8 cellular contexts compared by ENCODE assay signal in genomic region chr12:51421266-51421884, GRCh38. TPM values are rescaled to one million over a fixed set of nuclear protein-coding genes. Genes with fewer than 3 reads are reported as not detected.
DNase-seq lines count a peak whose midpoint lies in the region; ATAC-seq and TF ChIP-seq lines count a peak whose summit lies in the region.

No MANE protein-coding gene starts in this region.

- no peaks in the 10 kb centered on the region for H3K9me3 Mint-ChIP-seq in Caco-2 (ENCODE audit: unreplicated experiment)

- H3K27ac Mint-ChIP-seq in Caco-2 (ENCODE audit: unreplicated experiment), result no peak overlapping the region

- ATAC-seq in GM21360 (IDR thresholded peaks at IDR 0.05; ENCODE audit: unreplicated experiment), result no peak

- TF ChIP-seq CTCF in Caco-2 (IDR thresholded peaks at IDR 0.05; ENCODE audit: insufficient read depth in 1 of 2, low read depth in 1 of 2, low read length in 1 of 2, severe bottlenecking in 1 of 2, unreplicated experiment in 1 of 2), result peak; percentile 88 to 89
- TF ChIP-seq CTCF in HL-60 (IDR thresholded peaks at IDR 0.05; ENCODE audit: insufficient read depth, low read length), result peak; percentile 61
- TF ChIP-seq CTCF in fibroblast of pulmonary artery (IDR thresholded peaks at IDR 0.05; ENCODE audit: low read length, missing control alignments), result peak; percentile 74
- TF ChIP-seq CTCF in suprapubic skin (IDR thresholded peaks at IDR 0.05), result peak in 1 of 2 donors; percentile 55

- POLR2A ChIA-PET in Caco-2 (lab: Charles Lee), result interaction anchor here (0.6 kb wide), 1 partner anchor 57 kb away, joined by 3 read pairs; no protein-coding TSS in a partner anchor

- BruUV-seq in Caco-2 (replicated peaks; lab: Mats Ljungman, UMichigan), result no TSS peak

- H3K4me1 ChIP-seq in Caco-2 (peaks cover 36% of the 10 kb centered on the region), suprapubic skin (peaks cover 8% of the 10 kb centered on the region)

- H3K4me1 Mint-ChIP-seq in Caco-2 (ENCODE audit: low read depth, unreplicated experiment), result peaks cover 32% of the 10 kb centered on the region

- peaks cover 19% of the 10 kb centered on the region for H3K36me3 Mint-ChIP-seq in Caco-2 (ENCODE audit: insufficient read depth, unreplicated experiment)

- H3K4me3 ChIP-seq in Caco-2 (ENCODE audit: low read depth, low read length), result no peak overlapping the region
- no peak overlapping the region for H3K4me3 ChIP-seq in HL-60 (replicated peaks; ENCODE audit: insufficient read depth, low read length)
- H3K4me3 ChIP-seq in fibroblast of pulmonary artery (replicated peaks; ENCODE audit: low read depth, low read length), result no peak overlapping the region
- H3K4me3 ChIP-seq in suprapubic skin, result no peak overlapping the region

- no peak overlapping the region for H3K4me3 Mint-ChIP-seq in Caco-2 (ENCODE audit: unreplicated experiment)

- CTCF ChIA-PET in Caco-2 (lab: Charles Lee), result interaction anchor here (0.6 to 3.8 kb wide), 18 partner anchors 9 to 454 kb away, joined by 3 to 58 read pairs (median 6); partner anchors contain the start of genes GALNT6 and SCN8A

- H3K27me3 ChIP-seq in Caco-2 (replicated peaks; ENCODE audit: control insufficient read depth, insufficient read depth, low read length) (no peaks in the 10 kb centered on the region), HL-60 (ENCODE audit: insufficient read depth, poor library complexity, severe bottlenecking) (peaks cover 31% of the 10 kb centered on the region), suprapubic skin (peaks cover 21% of the 10 kb centered on the region)

- DNase-seq in Caco-2 (peak; percentile 73 to 86), HL-60 (ENCODE audit: low read depth in 1 of 2, low spot score in 1 of 2) (peak in 1 of 2 experiments; percentile 63), NCI-H748 treated with DMSO at 0.1 percent for 48 hours (lab: John Stamatoyannopoulos, UW) (peak; percentile 62), activated T-cell treated with anti-CD3 and anti-CD28 coated beads for 48 hours (ENCODE audit: low read depth) (peak; percentile 17), fibroblast of pulmonary artery (ENCODE audit: low read depth) (peak; percentile 80), occipital lobe (lab: John Stamatoyannopoulos, UW) (peak; percentile 61), suprapubic skin (ENCODE audit: low spot score in 2 of 2) (no peak)

- H3K27ac ChIP-seq in HL-60 (replicated peaks) (no peak overlapping the region), suprapubic skin (no peak overlapping the region)

- no peaks in the 10 kb centered on the region for H3K27me3 Mint-ChIP-seq in Caco-2 (ENCODE audit: insufficient read depth, unreplicated experiment)

- 83% methylated on average over 5 of the region's 5 CpGs for WGBS in suprapubic skin

- no peaks in the 10 kb centered on the region for H3K9me3 ChIP-seq in Caco-2
- H3K9me3 ChIP-seq in suprapubic skin, result no peaks in the 10 kb centered on the region

- no peak for TF ChIP-seq POLR2A in suprapubic skin (IDR thresholded peaks at IDR 0.05)

- TF ChIP-seq EP300 in suprapubic skin (IDR thresholded peaks at IDR 0.05), result no peak

- H3K36me3 ChIP-seq in Caco-2 (ENCODE audit: control insufficient read depth, insufficient read depth, low read length), result no peaks in the 10 kb centered on the region
- H3K36me3 ChIP-seq in suprapubic skin, result no peaks in the 10 kb centered on the region

- intact Hi-C loops in Caco-2 (cut with micrococcal nuclease; ENCODE audit: unreplicated experiment), result loop anchor here (1.0 to 5.0 kb wide), 6 partner anchors 111 to 446 kb away; partner anchors contain the start of gene SCN8A

RNA-seq across cellular contexts. Expression of gene SLC4A8, which starts 3.3 kb away (rescaled TPM):
- total RNA-seq in Caco-2 (2022) (62.7 and 67.0 TPM in 2 replicates), occipital lobe (31.8 TPM), suprapubic skin (1 to 10 TPM in 2 of 4 donors, not detected in 2; 1.1 to 2.2 TPM)

RNA-seq across cellular contexts. Expression of gene GALNT6, which starts 30.2 kb away (rescaled TPM):
- total RNA-seq in Caco-2 (2022), result 170 and 190 TPM in 2 replicates
- 0.94 TPM for total RNA-seq in occipital lobe
- 10 to 100 TPM in 1 of 4 donors, 1 to 10 TPM in 3; 2.0 to 33.8 (median 8.8) TPM for total RNA-seq in suprapubic skin

Comparison
In these comparisons a context has a peak if more than half of its experiments do, and no peak if none do; other contexts are left out.
1. DNase-seq: peak in Caco-2 (2 of 2), NCI-H748 treated with DMSO at 0.1 percent for 48 hours (single experiment), activated T-cell treated with anti-CD3 and anti-CD28 coated beads for 48 hours (single experiment), fibroblast of pulmonary artery (single experiment) and occipital lobe (single experiment); none in suprapubic skin (0 of 2).
2. RNA of gene SLC4A8, which starts 3.3 kb away (total RNA-seq): 62.7 to 67.0 TPM in Caco-2 and 31.8 TPM in occipital lobe (single experiment); 1.1 to 2.2 TPM in suprapubic skin; every median in the first group is over 10 times any median in the second.